ENCODE assay signal across 21 cellular contexts in genomic region chr12:2997989-2998670, GRCh38. TPM values are rescaled to one million over a fixed set of nuclear protein-coding genes. Genes with fewer than 3 reads are reported as not detected.
DNase-seq lines count a peak whose midpoint lies in the region; ATAC-seq and TF ChIP-seq lines count a peak whose summit lies in the region.
"Had no signal": no experiment of that assay in that cellular context is flagged by ENCODE, and none has a peak within 500 bp of the region (broad histone marks: within the 10 kb centered on the region; RNA-seq: fewer than 3 reads in every experiment).

No MANE protein-coding gene starts in this region.

- H3K4me3 ChIP-seq in SJCRH30 = no peak overlapping the region
- no peak overlapping the region for H3K4me3 ChIP-seq in endodermal cell (ENCODE audit: low read length)

- H3K9me3 ChIP-seq in SJCRH30 (replicated peaks) (no peaks in the 10 kb centered on the region), endodermal cell (ENCODE audit: control insufficient read depth, low read length) (no peaks in the 10 kb centered on the region)

- H3K27ac Mint-ChIP-seq in endodermal cell = peak overlapping the region; percentile 56
- peak overlapping the region; percentile 77 for H3K27ac Mint-ChIP-seq in osteocyte (ENCODE audit: unreplicated experiment)
- H3K27ac Mint-ChIP-seq: activated CD4-positive, alpha-beta T cell treated with anti-CD3 and anti-CD28 coated beads, Interleukin-2, amount 10 ng/mL, durations not matched to agents 24 days and 14 days; activated T-helper 2 cell treated with anti-CD3 and anti-CD28 coated beads, Interferon-gamma antibody, Interleukin-2, Interleukin-4, amounts not matched to agents 10 μg/mL and 5 μg/mL and 100 μg/mL, durations not matched to agents 14 hours and 24 hours and 36 hours; CD4-positive, alpha-beta T cell; naive thymus-derived CD4-positive, alpha-beta T cell had no signal

- ATAC-seq in HG02870 (IDR thresholded peaks at IDR 0.05; ENCODE audit: unreplicated experiment) (no peak), HG03457 (IDR thresholded peaks at IDR 0.05; ENCODE audit: unreplicated experiment) (no peak)
- ATAC-seq: naive thymus-derived CD4-positive, alpha-beta T cell had no signal

- H3K36me3 ChIP-seq in SJCRH30 (peaks cover 27% of the 10 kb centered on the region), endodermal cell (ENCODE audit: control insufficient read depth, insufficient read depth, low read length) (peaks cover 42% of the 10 kb centered on the region)

- H3K4me1 ChIP-seq in SJCRH30 = peaks cover 32% of the 10 kb centered on the region
- H3K4me1 ChIP-seq in endodermal cell (ENCODE audit: control insufficient read depth, insufficient read depth, low read length) = no peaks in the 10 kb centered on the region

- H3K4me3 Mint-ChIP-seq in endodermal cell (no peak overlapping the region), osteocyte (ENCODE audit: unreplicated experiment) (no peak overlapping the region)
- H3K4me3 Mint-ChIP-seq: activated CD4-positive, alpha-beta T cell treated with anti-CD3 and anti-CD28 coated beads, Interleukin-2, amount 10 ng/mL, durations not matched to agents 24 days and 14 days; CD4-positive, alpha-beta T cell; HFFc6; naive thymus-derived CD4-positive, alpha-beta T cell had no signal

- in situ Hi-C loops in G401 (cut with HindIII; ENCODE audit: low sequenced_read_pairs) = no loop called here

- TF ChIP-seq CTCF in endodermal cell (conservative IDR thresholded peaks at IDR 0.05) (no peak), osteocyte (IDR thresholded peaks at IDR 0.05) (no peak)

- peak overlapping the region; percentile 0; the same call in 1 of the 2 replicates for H3K27ac ChIP-seq in SJCRH30
- H3K27ac ChIP-seq in endodermal cell (ENCODE audit: low read depth, low read length) = no peak overlapping the region

- H3K36me3 Mint-ChIP-seq in endodermal cell (ENCODE audit: low read depth) (peaks cover 69% of the 10 kb centered on the region), osteocyte (ENCODE audit: unreplicated experiment) (peaks cover 11% of the 10 kb centered on the region)
- H3K36me3 Mint-ChIP-seq: naive thymus-derived CD4-positive, alpha-beta T cell had no signal

- H3K9ac ChIP-seq in endodermal cell (ENCODE audit: extremely low read depth, low read length, poor library complexity, severe bottlenecking) = no peak overlapping the region

- 92 to 94% methylated on average over 10 to 15 of the region's 15 CpGs for WGBS in endodermal cell (ENCODE audit: insufficient coverage in 1 of 2, insufficient read length in 1 of 2), 2 experiments

- H3K27me3 Mint-ChIP-seq in endodermal cell (ENCODE audit: insufficient read depth) = no peaks in the 10 kb centered on the region
- H3K27me3 Mint-ChIP-seq in osteocyte (ENCODE audit: unreplicated experiment) = no peaks in the 10 kb centered on the region
- H3K27me3 Mint-ChIP-seq: activated CD4-positive, alpha-beta T cell treated with anti-CD3 and anti-CD28 coated beads, Interleukin-2, amount 10 ng/mL, durations not matched to agents 24 days and 14 days; CD4-positive, alpha-beta T cell had no signal

- DNase-seq in G401 (ENCODE audit: low spot score) (peak; percentile 61), SJCRH30 (no peak), endodermal cell (no peak), osteocyte (ENCODE audit: extremely low spot score, unreplicated experiment) (no peak), SHP77 treated with DMSO at 0.1 percent for 48 hours (lab: John Stamatoyannopoulos, UW) (no peak)
- no peak for DNase-seq in stimulated activated CD4-positive, alpha-beta T cell treated with anti-CD3 and anti-CD28 coated beads, Interleukin-12 subunit alpha, Interleukin-12 subunit beta, amount 100 ng/mL, for 4 hours
- DNase-seq: activated CD4-positive, alpha-beta T cell treated with anti-CD3 and anti-CD28 coated beads, Interleukin-2, amount 10 ng/mL, durations not matched to agents 24 days and 14 days; CD4-positive, alpha-beta T cell; central memory CD4-positive, alpha-beta T cell; DMS53; effector memory CD4-positive, alpha-beta T cell; Kasumi-1; mammary epithelial cell; naive thymus-derived CD4-positive, alpha-beta T cell; NCI-H1105; NCI-H2107; NCI-H524 had no signal

- H3K4me1 Mint-ChIP-seq in endodermal cell (peaks cover 24% of the 10 kb centered on the region), osteocyte (ENCODE audit: unreplicated experiment) (peaks cover 35% of the 10 kb centered on the region)
- H3K4me1 Mint-ChIP-seq: activated CD4-positive, alpha-beta T cell treated with anti-CD3 and anti-CD28 coated beads, Interleukin-2, amount 10 ng/mL, durations not matched to agents 24 days and 14 days had no signal

- H3K27me3 ChIP-seq in SJCRH30 (no peaks in the 10 kb centered on the region), endodermal cell (ENCODE audit: control insufficient read depth, insufficient read depth, low read length, poor library complexity, severe bottlenecking) (no peaks in the 10 kb centered on the region)

- no peaks in the 10 kb centered on the region for H3K9me3 Mint-ChIP-seq in endodermal cell
- H3K9me3 Mint-ChIP-seq in osteocyte (ENCODE audit: unreplicated experiment) = no peaks in the 10 kb centered on the region
- H3K9me3 Mint-ChIP-seq: activated CD4-positive, alpha-beta T cell treated with anti-CD3 and anti-CD28 coated beads, Interleukin-2, amount 10 ng/mL, durations not matched to agents 24 days and 14 days; activated T-helper 2 cell treated with anti-CD3 and anti-CD28 coated beads, Interferon-gamma antibody, Interleukin-2, Interleukin-4, amounts not matched to agents 10 μg/mL and 5 μg/mL and 100 μg/mL, durations not matched to agents 14 hours and 24 hours and 36 hours; CD4-positive, alpha-beta T cell; HFFc6; naive thymus-derived CD4-positive, alpha-beta T cell had no signal

RNA-seq across cellular contexts. Expression of gene TEAD4, which starts 38.9 kb away (rescaled TPM):
- total RNA-seq in G401 (2014; rRNA removed; shearing (Covaris generic)) = 34.3 and 35.9 TPM in 2 replicates
- 58.2 and 59.0 TPM in 2 replicates for total RNA-seq in SJCRH30 (2014; rRNA removed; shearing (Covaris generic))
- total RNA-seq in endodermal cell (10 to 100 TPM; 35.7 to 82.5 TPM), osteocyte (28.9 and 30.0 TPM in 2 replicates)
- polyA plus RNA-seq in endodermal cell (2013, experiment 1 of 2) = 18.6 TPM
- polyA plus RNA-seq in endodermal cell (2013, experiment 2 of 2) = 17.4 TPM
- total RNA-seq: CD4-positive, alpha-beta T cell had no signal
- polyA plus RNA-seq: naive thymus-derived CD4-positive, alpha-beta T cell had no signal
